ENCODE assay signal across 8 cellular contexts in genomic region chrX:149512225-149512885, GRCh38. TPM values are rescaled to one million over a fixed set of nuclear protein-coding genes. Genes with fewer than 3 reads are reported as not detected.
DNase-seq lines count a peak whose midpoint lies in the region; ATAC-seq, FAIRE-seq and TF ChIP-seq lines count a peak whose summit lies in the region.

No MANE protein-coding gene starts in this region.

- H2AFZ ChIP-seq in HCT116 (ENCODE audit: low read depth, low read length, poor library complexity, severe bottlenecking) (no peak overlapping the region), MM.1S (ENCODE audit: low read length) (peak overlapping the region; percentile 7; the same call in 1 of the 2 replicates), keratinocyte (ENCODE audit: control insufficient read depth, low read length) (no peak overlapping the region)

- peak; percentile 5 for FAIRE-seq in keratinocyte (lab: Jason Lieb, UNC)

- POLR2A ChIA-PET in HCT116 (lab: Charles Lee) = no interaction called here
- POLR2A ChIA-PET in MCF 10A (lab: Yijun Ruan, JAX) = interaction anchor here (1.2 kb wide), 1 partner anchor 35 kb away, joined by 3 read pairs; no protein-coding TSS in a partner anchor

- H3K9me3 Mint-ChIP-seq in T-helper 2 cell treated with Interferon-gamma antibody and Interleukin-4, amounts not matched to agents 5 μg/mL and 100 μg/mL, for 36 hours = peaks cover 8% of the 10 kb centered on the region
- no peaks in the 10 kb centered on the region for H3K9me3 Mint-ChIP-seq in MCF 10A (ENCODE audit: unreplicated experiment)

- ATAC-seq in HCT116 = peak; percentile 81

- no peak overlapping the region for H3K27ac ChIP-seq in HCT116 (ENCODE audit: low read depth, low read length)
- peak overlapping the region; percentile 24; the same call in 1 of the 2 replicates for H3K27ac ChIP-seq in MM.1S (ENCODE audit: low read length)
- H3K27ac ChIP-seq in keratinocyte (ENCODE audit: control insufficient read depth, insufficient read depth, low read length) = no peak overlapping the region

- H3K4me3 ChIP-seq in HCT116 (replicated peaks in 1 of 2; ENCODE audit: low read depth in 1 of 2, low read length in 2 of 2) (no peak overlapping the region), MM.1S (ENCODE audit: low read length) (no peak overlapping the region), keratinocyte (ENCODE audit: control insufficient read depth in 2 of 3, extremely low read depth in 1 of 3, insufficient read depth in 2 of 3, low read depth in 1 of 3, low read length in 3 of 3) (no peak overlapping the region)

- no peak overlapping the region for H3K27ac Mint-ChIP-seq in T-helper 2 cell treated with Interferon-gamma antibody and Interleukin-4, amounts not matched to agents 5 μg/mL and 100 μg/mL, for 36 hours
- H3K27ac Mint-ChIP-seq in MCF 10A (ENCODE audit: low read depth, unreplicated experiment) = no peak overlapping the region

- CTCF ChIA-PET in HCT116 (lab: Charles Lee) (interaction anchor here (0.7 to 2.1 kb wide), 8 partner anchors 8 to 467 kb away, joined by 3 to 14 read pairs (median 4); no protein-coding TSS in a partner anchor), MCF 10A (lab: Yijun Ruan, JAX) (interaction anchor here (0.7 to 1.5 kb wide), 4 partner anchors 8 to 1596 kb away, joined by 3 to 4 read pairs (median 4); partner anchors contain the start of gene IDS)

- no peak overlapping the region for H3K9ac ChIP-seq in HCT116 (ENCODE audit: low read length)
- H3K9ac ChIP-seq in MM.1S (ENCODE audit: low read length) = no peak overlapping the region; the same call in 1 of the 2 replicates
- no peak overlapping the region for H3K9ac ChIP-seq in keratinocyte (ENCODE audit: control insufficient read depth, extremely low read depth, insufficient read depth, low read length)

- peaks cover 11 to 29% of the 10 kb centered on the region in 2 experiments for H3K4me1 ChIP-seq in HCT116 (ENCODE audit: control insufficient read depth in 1 of 2, insufficient read depth in 2 of 2, low read length in 2 of 2)
- peaks cover 18% of the 10 kb centered on the region for H3K4me1 ChIP-seq in MM.1S (ENCODE audit: low read length)
- H3K4me1 ChIP-seq in keratinocyte (ENCODE audit: control insufficient read depth, extremely low read depth, insufficient read depth, low read length) = peaks cover 21% of the 10 kb centered on the region

- no peak for TF ChIP-seq POLR2A in HCT116 (IDR thresholded peaks at IDR 0.05; ENCODE audit: borderline replicate concordance, extremely low read depth, insufficient read depth, insufficient read length)

- peaks cover 5% of the 10 kb centered on the region for H3K27me3 Mint-ChIP-seq in T-helper 2 cell treated with Interferon-gamma antibody and Interleukin-4, amounts not matched to agents 5 μg/mL and 100 μg/mL, for 36 hours (ENCODE audit: low read depth)
- no peaks in the 10 kb centered on the region for H3K27me3 Mint-ChIP-seq in MCF 10A (ENCODE audit: insufficient read depth, unreplicated experiment)

- no peaks in the 10 kb centered on the region for H3K9me3 ChIP-seq in HCT116 (ENCODE audit: control insufficient read depth in 1 of 2, insufficient read depth in 1 of 2, low read depth in 1 of 2, low read length in 2 of 2)
- no peaks in the 10 kb centered on the region for H3K9me3 ChIP-seq in MM.1S (replicated peaks; ENCODE audit: insufficient read depth, low read length)
- H3K9me3 ChIP-seq in keratinocyte (ENCODE audit: control insufficient read depth, low read depth, low read length) = no peaks in the 10 kb centered on the region

- no peaks in the 10 kb centered on the region for H3K9me2 ChIP-seq in HCT116 (ENCODE audit: insufficient read depth)
- no peaks in the 10 kb centered on the region for H3K9me2 ChIP-seq in MM.1S (replicated peaks; ENCODE audit: insufficient read depth, low read length)

- BruUV-seq in HCT116 (replicated peaks; lab: Mats Ljungman, UMichigan) = no TSS peak
- no TSS peak for BruUV-seq in MCF 10A (replicated peaks; lab: Mats Ljungman, UMichigan)

- DNase-seq in NCI-H2171 treated with DMSO at 0.1 percent for 48 hours (lab: John Stamatoyannopoulos, UW) (peak; percentile 11), NCI-H2171 (lab: John Stamatoyannopoulos, UW) (no peak), HCT116 (ENCODE audit: low read depth, low spot score) (no peak), MM.1S (peak; percentile 50), MCF 10A (ENCODE audit: unreplicated experiment) (peak; percentile 66), keratinocyte (ENCODE audit: low read depth, low spot score) (no peak)
- peak; percentile 35 for DNase-seq in T-helper 2 cell treated with Interferon-gamma antibody and Interleukin-4, amounts not matched to agents 5 μg/mL and 100 μg/mL, for 36 hours (ENCODE audit: low spot score)
- peak in 2 of 3 donors; percentile 31 to 36 for DNase-seq in stimulated activated CD4-positive, alpha-beta T cell treated with anti-CD3 and anti-CD28 coated beads, TNF-alpha, amount 100 ng/mL, for 1 hour (ENCODE audit: low read depth in 3 of 3, low spot score in 1 of 3)

- H3F3A ChIP-seq in MM.1S (ENCODE audit: insufficient read depth, low read length) = no peaks in the 10 kb centered on the region

- TF ChIP-seq CTCF in HCT116 (IDR thresholded peaks at IDR 0.05 in 2 of 3, conservative IDR thresholded peaks at IDR 0.05 in 1 of 3; ENCODE audit: borderline replicate concordance in 1 of 3, insufficient read depth in 1 of 3, low read depth in 2 of 3, low read length in 2 of 3) = peak; percentile 47 to 56 (median 54); a peak in 5 of 6 replicates
- peak; percentile 61 for TF ChIP-seq CTCF in MM.1S (IDR thresholded peaks at IDR 0.05; ENCODE audit: low read length)
- peak; percentile 39 for TF ChIP-seq CTCF in MCF 10A (IDR thresholded peaks at IDR 0.05; ENCODE audit: unreplicated experiment)
- TF ChIP-seq CTCF in keratinocyte (optimal IDR thresholded peaks at IDR 0.05 in 1 of 3, IDR thresholded peaks at IDR 0.05 in 1 of 3, conservative IDR thresholded peaks at IDR 0.05 in 1 of 3; ENCODE audit: extremely low read depth in 1 of 3, insufficient read depth in 2 of 3, low read length in 3 of 3) = peak; percentile 55 to 65 (median 60)

- H3K36me3 Mint-ChIP-seq in T-helper 2 cell treated with Interferon-gamma antibody and Interleukin-4, amounts not matched to agents 5 μg/mL and 100 μg/mL, for 36 hours (ENCODE audit: low read depth) = peaks cover 8% of the 10 kb centered on the region
- H3K36me3 Mint-ChIP-seq in MCF 10A (ENCODE audit: insufficient read depth, unreplicated experiment) = peaks cover 7% of the 10 kb centered on the region

- H3K79me2 ChIP-seq in HCT116 (ENCODE audit: insufficient read depth, low read length) (no peaks in the 10 kb centered on the region), MM.1S (ENCODE audit: low read length) (no peaks in the 10 kb centered on the region), keratinocyte (ENCODE audit: control insufficient read depth, insufficient read depth, low read length) (no peaks in the 10 kb centered on the region)

- H3K4me1 Mint-ChIP-seq in T-helper 2 cell treated with Interferon-gamma antibody and Interleukin-4, amounts not matched to agents 5 μg/mL and 100 μg/mL, for 36 hours (ENCODE audit: low read depth) = peaks cover 28% of the 10 kb centered on the region
- peaks cover 5% of the 10 kb centered on the region for H3K4me1 Mint-ChIP-seq in MCF 10A (ENCODE audit: insufficient read depth, unreplicated experiment)

- peak overlapping the region; percentile 63 for H3K4me2 ChIP-seq in HCT116 (ENCODE audit: low read length)
- peak overlapping the region; percentile 39; the same call in 1 of the 2 replicates for H3K4me2 ChIP-seq in MM.1S (ENCODE audit: low read depth, low read length)
- no peak overlapping the region for H3K4me2 ChIP-seq in keratinocyte (ENCODE audit: control insufficient read depth, extremely low read depth, insufficient read depth, low read depth, low read length)

- H3K27me3 ChIP-seq in HCT116 (ENCODE audit: insufficient read depth, low read length) (no peaks in the 10 kb centered on the region), MM.1S (replicated peaks; ENCODE audit: insufficient read depth, low read length) (no peaks in the 10 kb centered on the region), keratinocyte (ENCODE audit: control insufficient read depth, extremely low read depth, insufficient read depth, low read length) (no peaks in the 10 kb centered on the region)

- no peak overlapping the region for H3K4me3 Mint-ChIP-seq in T-helper 2 cell treated with Interferon-gamma antibody and Interleukin-4, amounts not matched to agents 5 μg/mL and 100 μg/mL, for 36 hours
- no peak overlapping the region for H3K4me3 Mint-ChIP-seq in MCF 10A (ENCODE audit: unreplicated experiment)

- H3K36me3 ChIP-seq in HCT116 (ENCODE audit: control insufficient read depth in 1 of 2, insufficient read depth in 2 of 2, low read length in 2 of 2) (no peaks in the 10 kb centered on the region), MM.1S (replicated peaks; ENCODE audit: insufficient read depth, low read length) (no peaks in the 10 kb centered on the region), keratinocyte (ENCODE audit: control insufficient read depth in 2 of 2, extremely low read depth in 1 of 2, insufficient read depth in 2 of 2, low read length in 2 of 2) (no peaks in the 10 kb centered on the region)

- no peaks in the 10 kb centered on the region for H4K20me1 ChIP-seq in HCT116 (ENCODE audit: insufficient read depth)
- no peaks in the 10 kb centered on the region for H4K20me1 ChIP-seq in MM.1S (ENCODE audit: insufficient read depth, low read length)
- no peaks in the 10 kb centered on the region for H4K20me1 ChIP-seq in keratinocyte (ENCODE audit: control insufficient read depth, extremely low read depth, insufficient read depth, low read length)

- dilution Hi-C loops in keratinocyte (cut with MboI; ENCODE audit: extremely low pct_ligation_motif_present, low sequenced_read_pairs) = no loop called here

- no peaks in the 10 kb centered on the region for H3K9me1 ChIP-seq in keratinocyte (ENCODE audit: control insufficient read depth, extremely low read depth, insufficient read depth, low read length)

- TF ChIP-seq RAD21 in HCT116 (IDR thresholded peaks at IDR 0.05; ENCODE audit: low read depth) = peak; percentile 45

- RAD21 ChIA-PET in HCT116 (lab: Charles Lee; ENCODE audit: low non-redundant PET in 1 of 2, low total read pairs in 2 of 2, uncharacterized antibody in 2 of 2, unreplicated experiment in 2 of 2) = no interaction called here

- intact Hi-C loops in HCT116 (cut with micrococcal nuclease) = loop anchor here (1.0 kb wide), 1 partner anchor 450 kb away; no protein-coding TSS in a partner anchor
- intact Hi-C loops in MCF 10A (cut with micrococcal nuclease) = no loop called here

RNA-seq across cellular contexts. Expression of gene IDS, which starts 7.2 kb away (rescaled TPM):
- total RNA-seq in HCT116 (2021; ENCODE audit: unreplicated experiment) = 42.0 TPM
- polyA plus RNA-seq in HCT116 (2012) = 44.2 and 44.3 TPM in 2 replicates
- 29.9 and 40.2 TPM in 2 replicates for total RNA-seq in MCF 10A (2022)
- 51.3 to 85.6 TPM (median 59.7 TPM) in 3 replicates for polyA plus RNA-seq in keratinocyte
- polyA plus RNA-seq in keratinocyte (2011; ENCODE audit: low read depth) = 30.3 TPM
- 70.3 and 85.9 TPM in 2 replicates for polyA plus RNA-seq in keratinocyte (2011; cell fraction: cytosol; rRNA removed)
- polyA plus RNA-seq in keratinocyte (2011; cell fraction: nucleus; rRNA removed) = 57.6 and 59.2 TPM in 2 replicates
- 51.8 and 63.3 TPM in 2 replicates for polyA plus RNA-seq in keratinocyte (2012; ENCODE audit: low replicate concordance)
- 74.0 to 153 TPM (median 93.4 TPM) in 3 replicates for polyA minus RNA-seq in keratinocyte
- 53.5 TPM for polyA minus RNA-seq in keratinocyte (2011; cell fraction: cytosol; rRNA and poly(A)+ RNA removed)
- 32.0 and 46.5 TPM in 2 replicates for polyA minus RNA-seq in keratinocyte (2011; cell fraction: nucleus; rRNA and poly(A)+ RNA removed)

RNA-seq across cellular contexts. Expression of gene EOLA1, which starts 28.5 kb away (rescaled TPM):
- 9.0 TPM for total RNA-seq in HCT116 (2021; ENCODE audit: unreplicated experiment)
- 12.5 and 16.9 TPM in 2 replicates for polyA plus RNA-seq in HCT116 (2012)
- total RNA-seq in MCF 10A (2022) = 18.2 and 22.3 TPM in 2 replicates
- polyA plus RNA-seq in keratinocyte = 8.9 to 12.4 TPM (median 9.3 TPM) in 3 replicates
- polyA plus RNA-seq in keratinocyte (2011; ENCODE audit: low read depth) = 9.7 TPM
- polyA plus RNA-seq in keratinocyte (2011; cell fraction: cytosol; rRNA removed) = 9.8 and 10.2 TPM in 2 replicates
- 23.0 and 26.5 TPM in 2 replicates for polyA plus RNA-seq in keratinocyte (2011; cell fraction: nucleus; rRNA removed)
- polyA plus RNA-seq in keratinocyte (2012; ENCODE audit: low replicate concordance) = 9.3 and 10.4 TPM in 2 replicates
- polyA minus RNA-seq in keratinocyte = 3.9 to 9.7 TPM (median 6.0 TPM) in 3 replicates
- polyA minus RNA-seq in keratinocyte (2011; cell fraction: cytosol; rRNA and poly(A)+ RNA removed) = 13.2 TPM
- polyA minus RNA-seq in keratinocyte (2011; cell fraction: nucleus; rRNA and poly(A)+ RNA removed) = 17.0 and 17.5 TPM in 2 replicates

RNA-seq across cellular contexts. Expression of gene HSFX3, which starts 37.4 kb away (rescaled TPM):
- total RNA-seq in HCT116 (2021; ENCODE audit: unreplicated experiment) (0.96 TPM), MCF 10A (2022) (not detected in 2 replicates)
- 0.22 and 0.42 TPM in 2 replicates for polyA plus RNA-seq in HCT116 (2012)
- polyA plus RNA-seq in keratinocyte = not detected in 3 replicates
- not detected for polyA plus RNA-seq in keratinocyte (2011; ENCODE audit: low read depth)
- polyA plus RNA-seq in keratinocyte (2011; cell fraction: cytosol; rRNA removed) = not detected in 2 replicates
- polyA plus RNA-seq in keratinocyte (2011; cell fraction: nucleus; rRNA removed) = not detected in 2 replicates
- polyA plus RNA-seq in keratinocyte (2012; ENCODE audit: low replicate concordance) = 0.18 TPM in 1 of 2 replicates, not detected in the other
- not detected in 3 replicates for polyA minus RNA-seq in keratinocyte
- polyA minus RNA-seq in keratinocyte (2011; cell fraction: cytosol; rRNA and poly(A)+ RNA removed) = not detected
- polyA minus RNA-seq in keratinocyte (2011; cell fraction: nucleus; rRNA and poly(A)+ RNA removed) = not detected in 2 replicates

Comparison
In these comparisons a context has a peak if more than half of its experiments do, and no peak if none do; other contexts are left out.
1. DNase-seq: peak in NCI-H2171 treated with DMSO at 0.1 percent for 48 hours (single experiment), MM.1S (single experiment), T-helper 2 cell treated with Interferon-gamma antibody and Interleukin-4, amounts not matched to agents 5 μg/mL and 100 μg/mL, for 36 hours (single experiment), MCF 10A (single experiment) and stimulated activated CD4-positive, alpha-beta T cell treated with anti-CD3 and anti-CD28 coated beads, TNF-alpha, amount 100 ng/mL, for 1 hour (2 of 3); none in NCI-H2171 (single experiment), HCT116 (single experiment) and keratinocyte (single experiment).
2. Peak in every context shown above with its lines, with median percentiles within 50 percentile points of each other: CTCF ChIP-seq.